In the genomic region with DNA sequence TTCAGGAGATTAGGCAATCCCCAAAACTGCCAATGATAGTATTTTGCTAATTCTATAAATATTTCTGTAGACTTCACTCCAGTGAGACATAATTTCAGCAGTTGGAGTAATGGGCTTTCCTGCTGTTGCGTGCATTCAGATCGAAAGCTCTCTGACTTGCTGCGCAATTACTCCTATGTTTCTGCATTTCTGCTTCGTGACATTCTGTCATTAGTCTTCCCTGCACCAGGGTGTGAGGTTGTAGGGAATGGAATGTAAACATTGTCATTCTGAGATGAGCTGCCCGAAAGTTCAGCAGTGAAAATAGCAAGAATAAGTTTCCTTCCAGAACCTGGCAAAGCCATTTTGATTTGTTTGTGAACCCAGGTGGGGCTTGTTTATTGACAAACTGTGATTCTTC, we compare ENCODE assay signal across 1 cellular context.
TF ChIP-seq lines count a peak whose summit lies in the region.

No MANE protein-coding gene starts in this region.

TF ChIP-seq in A549, 52 proteins besides CTCF, POLR2A, EP300 and RAD21 (continued from another document):
- no peak for TF ChIP-seq REST (IDR thresholded peaks at IDR 0.05)
- TF ChIP-seq ELK1 (IDR thresholded peaks at IDR 0.05; ENCODE audit: low read depth, low read length), result no peak
- TF ChIP-seq HES2 (IDR thresholded peaks at IDR 0.05), result no peak
- no peak for TF ChIP-seq CHD4 (IDR thresholded peaks at IDR 0.05; ENCODE audit: borderline replicate concordance)
- TF ChIP-seq FOSL2 (IDR thresholded peaks at IDR 0.05), result no peak
- TF ChIP-seq FOSL2 (CRISPR knock-in tag; IDR thresholded peaks at IDR 0.05), result no peak
- no peak for TF ChIP-seq JUNB (IDR thresholded peaks at IDR 0.05)
- no peak for TF ChIP-seq EHF (CRISPR knock-in tag; IDR thresholded peaks at IDR 0.05)
- no peak for TF ChIP-seq SMC3 (IDR thresholded peaks at IDR 0.05)
- TF ChIP-seq HMGXB4 (CRISPR knock-in tag; IDR thresholded peaks at IDR 0.05; ENCODE audit: borderline replicate concordance), result no peak
